9 cellular contexts compared by ENCODE assay signal in the genomic region with DNA sequence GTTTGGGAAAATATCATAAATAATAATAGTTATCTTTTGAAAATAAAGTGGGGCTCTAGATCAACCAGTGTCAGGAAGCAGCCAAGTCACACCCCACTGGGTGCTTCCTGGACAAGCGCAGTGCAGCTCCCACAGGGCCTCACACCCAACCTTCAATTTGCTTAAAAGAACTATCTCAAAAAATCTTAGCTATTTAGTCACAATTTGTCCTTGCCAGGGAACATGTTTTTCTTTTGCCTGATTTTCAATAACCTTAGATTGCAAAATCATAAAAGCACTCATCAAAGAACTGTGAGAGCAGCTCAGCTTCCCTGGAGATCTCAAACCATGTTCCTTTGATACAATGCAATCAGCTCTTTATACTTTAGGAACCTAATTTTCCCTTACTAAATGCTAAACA. TPM values are rescaled to one million over a fixed set of nuclear protein-coding genes. Genes with fewer than 3 reads are reported as not detected.
DNase-seq lines count a peak whose midpoint lies in the region; ATAC-seq and TF ChIP-seq lines count a peak whose summit lies in the region.
"Had no signal": no experiment of that assay in that cellular context is flagged by ENCODE, and none has a peak within 500 bp of the region (broad histone marks: within the 10 kb centered on the region; RNA-seq: fewer than 3 reads in every experiment).

No MANE protein-coding gene starts in this region.

- TF ChIP-seq POLR2A in tibial nerve (IDR thresholded peaks at IDR 0.05) = no peak

- no peaks in the 10 kb centered on the region for H3K36me3 ChIP-seq in ascending aorta
- no peaks in the 10 kb centered on the region for H3K36me3 ChIP-seq in tibial nerve

- ATAC-seq in memory B cell (ENCODE audit: low read depth) (no peak), GM19463 (IDR thresholded peaks at IDR 0.05; ENCODE audit: unreplicated experiment) (no peak)

- no peak for DNase-seq in activated CD4-positive, alpha-beta T cell treated with anti-CD3 and anti-CD28 coated beads, Interleukin-2, amount 10 ng/mL, durations not matched to agents 7 days and 5 days
- no peak for DNase-seq in activated CD4-positive, alpha-beta T cell treated with anti-CD3 and anti-CD28 coated beads, Interleukin-2, amount 50 U/mL, for 1 hour
- DNase-seq in ascending aorta (ENCODE audit: low spot score in 2 of 2) (no peak), memory B cell (ENCODE audit: low spot score in 2 of 2) (no peak), tibial nerve (ENCODE audit: low spot score in 2 of 2) (peak; percentile 23 to 39), epidermal melanocyte (ENCODE audit: insufficient read length, low spot score) (no peak), NCI-H1694 (lab: John Stamatoyannopoulos, UW) (no peak)

- no peaks in the 10 kb centered on the region for H3K27me3 Mint-ChIP-seq in activated CD4-positive, alpha-beta T cell treated with anti-CD3 and anti-CD28 coated beads, Interleukin-2, amount 10 ng/mL, durations not matched to agents 7 days and 5 days
- H3K27me3 Mint-ChIP-seq in memory B cell = no peaks in the 10 kb centered on the region

- H3K4me3 ChIP-seq in ascending aorta (peak overlapping the region in 1 of 2 donors; percentile 91), tibial nerve (no peak overlapping the region)

- peak overlapping the region; percentile 91 to 99 for H3K27ac ChIP-seq in ascending aorta
- peak overlapping the region; percentile 95 to 99 (median 97) for H3K27ac ChIP-seq in tibial nerve

- H3K27ac Mint-ChIP-seq in activated CD4-positive, alpha-beta T cell treated with anti-CD3 and anti-CD28 coated beads, Interleukin-2, amount 10 ng/mL, durations not matched to agents 7 days and 5 days = peak overlapping the region; percentile 100
- peak overlapping the region; percentile 95 for H3K27ac Mint-ChIP-seq in memory B cell

- no peaks in the 10 kb centered on the region for H3K27me3 ChIP-seq in ascending aorta
- no peaks in the 10 kb centered on the region for H3K27me3 ChIP-seq in tibial nerve

- H3K4me1 ChIP-seq in ascending aorta = peaks cover 0 to 15% of the 10 kb centered on the region in 2 donors
- H3K4me1 ChIP-seq in tibial nerve = peaks cover 0 to 47% (median 36%) of the 10 kb centered on the region in 4 donors

- peak overlapping the region; percentile 90 for H3K4me3 Mint-ChIP-seq in activated CD4-positive, alpha-beta T cell treated with anti-CD3 and anti-CD28 coated beads, Interleukin-2, amount 10 ng/mL, durations not matched to agents 7 days and 5 days
- peak overlapping the region; percentile 89 for H3K4me3 Mint-ChIP-seq in memory B cell

- H3K9me3 ChIP-seq in ascending aorta (no peaks in the 10 kb centered on the region), tibial nerve (no peaks in the 10 kb centered on the region)

- intact Hi-C loops in ascending aorta (cut with DNase I) = loop anchor here (10.0 kb wide), 2 partner anchors 914 to 1476 kb away; a partner anchor contains a TSS

- CTCF ChIA-PET in activated CD4-positive, alpha-beta T cell treated with anti-CD3 and anti-CD28 coated beads, Interleukin-2, amount 10 ng/mL, durations not matched to agents 7 days and 5 days (lab: Charles Lee) = interaction anchor here (2.9 to 3.7 kb wide), 4 partner anchors 8 to 169 kb away, joined by 12 to 50 read pairs (median 30); a partner anchor contains a TSS

- H3K4me1 Mint-ChIP-seq in activated CD4-positive, alpha-beta T cell treated with anti-CD3 and anti-CD28 coated beads, Interleukin-2, amount 10 ng/mL, durations not matched to agents 7 days and 5 days = peaks cover 50% of the 10 kb centered on the region
- peaks cover 28% of the 10 kb centered on the region for H3K4me1 Mint-ChIP-seq in memory B cell

- H3K36me3 Mint-ChIP-seq in activated CD4-positive, alpha-beta T cell treated with anti-CD3 and anti-CD28 coated beads, Interleukin-2, amount 10 ng/mL, durations not matched to agents 7 days and 5 days (ENCODE audit: low read depth) = peaks cover 21% of the 10 kb centered on the region
- peaks cover 2% of the 10 kb centered on the region for H3K36me3 Mint-ChIP-seq in memory B cell

- TF ChIP-seq CTCF in ascending aorta (IDR thresholded peaks at IDR 0.05) = no peak
- no peak for TF ChIP-seq CTCF in tibial nerve (IDR thresholded peaks at IDR 0.05)

- H3K9me3 Mint-ChIP-seq in activated CD4-positive, alpha-beta T cell treated with anti-CD3 and anti-CD28 coated beads, Interleukin-2, amount 10 ng/mL, durations not matched to agents 7 days and 5 days = no peaks in the 10 kb centered on the region
- H3K9me3 Mint-ChIP-seq in memory B cell = no peaks in the 10 kb centered on the region

- POLR2A ChIA-PET in activated CD4-positive, alpha-beta T cell treated with anti-CD3 and anti-CD28 coated beads, Interleukin-2, amount 10 ng/mL, durations not matched to agents 7 days and 5 days (lab: Charles Lee) = interaction anchor here (0.7 to 3.1 kb wide), 3 partner anchors 19 to 172 kb away, joined by 3 to 13 read pairs (median 5); no protein-coding TSS in a partner anchor

- peak in 1 of 2 donors; percentile 80 for TF ChIP-seq EP300 in tibial nerve (IDR thresholded peaks at IDR 0.05)

- WGBS in tibial nerve, 2 donors = 42 to 61% methylated on average over 1 of the region's 1 CpG

RNA-seq across cellular contexts. Expression of a gene that starts 1.6 kb away (rescaled TPM):
- total RNA-seq in activated CD4-positive, alpha-beta T cell treated with anti-CD3 and anti-CD28 coated beads, Interleukin-2, amount 10 ng/mL, durations not matched to agents 7 days and 5 days = 10 to 100 TPM; 43.2 to 53.1 TPM
- 37.4 TPM for total RNA-seq in ascending aorta
- 10 to 100 TPM; 38.7 to 86.7 (median 59.7) TPM for total RNA-seq in tibial nerve

RNA-seq across cellular contexts. Expression of a gene that starts 39.7 kb away (rescaled TPM):
- not detected for total RNA-seq in activated CD4-positive, alpha-beta T cell treated with anti-CD3 and anti-CD28 coated beads, Interleukin-2, amount 10 ng/mL, durations not matched to agents 7 days and 5 days
- total RNA-seq in ascending aorta = 0.32 TPM
- total RNA-seq in tibial nerve = 1 to 10 TPM; 1.5 to 7.3 (median 4.3) TPM
- total RNA-seq: renal cortical epithelial cell had no signal

Comparison
In these comparisons a context has a peak if more than half of its experiments do, and no peak if none do; other contexts are left out.
1. DNase-seq: peak in tibial nerve (2 of 2); none in activated CD4-positive, alpha-beta T cell treated with anti-CD3 and anti-CD28 coated beads, Interleukin-2, amount 10 ng/mL, durations not matched to agents 7 days and 5 days (single experiment), activated CD4-positive, alpha-beta T cell treated with anti-CD3 and anti-CD28 coated beads, Interleukin-2, amount 50 U/mL, for 1 hour (single experiment), ascending aorta (0 of 2), memory B cell (0 of 2), epidermal melanocyte (single experiment) and NCI-H1694 (single experiment).